In the genomic region with DNA sequence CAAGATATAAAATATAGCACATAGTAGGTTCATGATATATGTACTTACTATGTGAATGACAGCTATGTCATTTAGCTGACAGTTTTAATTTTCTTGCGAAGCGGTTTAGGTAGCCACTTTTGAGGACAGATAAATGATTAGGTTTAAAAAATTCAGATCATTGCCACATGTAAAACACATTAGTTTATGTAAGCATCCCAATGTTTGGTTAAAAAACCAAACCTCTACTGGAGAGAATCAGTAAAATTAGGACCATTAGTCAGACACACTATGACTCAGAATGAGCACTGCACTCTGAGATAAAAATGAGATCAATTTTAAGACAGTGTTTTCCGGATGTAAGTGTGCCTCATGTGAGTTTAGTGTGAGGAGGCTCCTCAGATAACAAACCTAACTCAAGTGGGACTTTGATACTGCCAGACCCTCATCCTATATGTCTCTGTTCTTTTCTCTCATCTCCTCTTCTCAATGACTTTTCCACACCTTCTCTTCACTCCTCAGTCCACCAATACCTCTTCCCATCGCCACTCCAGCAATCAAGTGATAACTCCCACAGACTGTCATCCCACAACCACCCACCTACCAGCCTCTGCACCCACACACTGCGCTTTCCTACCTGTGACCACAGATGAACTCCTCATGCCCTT, we compare ENCODE assay signal across 11 cellular contexts. TPM values are rescaled to one million over a fixed set of nuclear protein-coding genes. Genes with fewer than 3 reads are reported as not detected.
A peak's percentile ranks its signal among the peaks of the same experiment; 100 is the strongest.
DNase-seq lines count a peak whose midpoint lies in the region; ATAC-seq and TF ChIP-seq lines count a peak whose summit lies in the region.
"Had no signal": no experiment of that assay in that cellular context is flagged by ENCODE, and none has a peak within 500 bp of the region (broad histone marks: within the 10 kb centered on the region; RNA-seq: fewer than 3 reads in every experiment).

No MANE protein-coding gene starts in this region.

- peaks cover 8% of the 10 kb centered on the region for H3K27me3 Mint-ChIP-seq in HFFc6 (ENCODE audit: insufficient read depth)
- H3K27me3 Mint-ChIP-seq in activated T-helper 2 cell treated with anti-CD3 and anti-CD28 coated beads, Interferon-gamma antibody, Interleukin-2, Interleukin-4, amounts not matched to agents 10 μg/mL and 5 μg/mL and 100 μg/mL, durations not matched to agents 14 hours and 24 hours and 36 hours (ENCODE audit: low read depth): peaks cover 22% of the 10 kb centered on the region

- TF ChIP-seq CTCF in HFFc6 (IDR thresholded peaks at IDR 0.05): no peak
- TF ChIP-seq CTCF in GM13977 (IDR thresholded peaks at IDR 0.05; ENCODE audit: extremely low read depth, insufficient read depth, missing control alignments): no peak

- H3K9me3 Mint-ChIP-seq in HFFc6: no peaks in the 10 kb centered on the region
- no peaks in the 10 kb centered on the region for H3K9me3 Mint-ChIP-seq in activated T-helper 2 cell treated with anti-CD3 and anti-CD28 coated beads, Interferon-gamma antibody, Interleukin-2, Interleukin-4, amounts not matched to agents 10 μg/mL and 5 μg/mL and 100 μg/mL, durations not matched to agents 14 hours and 24 hours and 36 hours

- no peak for ATAC-seq in Right ventricle myocardium superior (ENCODE audit: poor library complexity)

- peak overlapping the region; percentile 57 for H3K27ac Mint-ChIP-seq in HFFc6
- peak overlapping the region; percentile 16 for H3K27ac Mint-ChIP-seq in activated T-helper 2 cell treated with anti-CD3 and anti-CD28 coated beads, Interferon-gamma antibody, Interleukin-2, Interleukin-4, amounts not matched to agents 10 μg/mL and 5 μg/mL and 100 μg/mL, durations not matched to agents 14 hours and 24 hours and 36 hours

- no peaks in the 10 kb centered on the region for H3K36me3 Mint-ChIP-seq in HFFc6 (ENCODE audit: low read depth)
- H3K36me3 Mint-ChIP-seq in activated T-helper 2 cell treated with anti-CD3 and anti-CD28 coated beads, Interferon-gamma antibody, Interleukin-2, Interleukin-4, amounts not matched to agents 10 μg/mL and 5 μg/mL and 100 μg/mL, durations not matched to agents 14 hours and 24 hours and 36 hours (ENCODE audit: low read depth): no peaks in the 10 kb centered on the region

- in situ Hi-C loops in GM13977 (cut with MboI; ENCODE audit: low pct_unique_long_range_greater_than_20kb, low sequenced_read_pairs, unreplicated experiment): no loop called here

- DNase-seq in GM03348 (ENCODE audit: low spot score) (peak; percentile 69), HFFc6 (peak; percentile 78), kidney tubule cell (ENCODE audit: low spot score) (peak; percentile 48), GM19238 (ENCODE audit: insufficient read length, low spot score) (no peak), NCI-H1694 (lab: John Stamatoyannopoulos, UW) (no peak), GM13977 (ENCODE audit: low spot score) (no peak), Right ventricle myocardium superior (no peak)
- DNase-seq in activated T-helper 2 cell treated with anti-CD3 and anti-CD28 coated beads, Interferon-gamma antibody, Interleukin-2, Interleukin-4, amounts not matched to agents 10 μg/mL and 5 μg/mL and 100 μg/mL, durations not matched to agents 14 hours and 24 hours and 36 hours (ENCODE audit: low spot score): no peak
- DNase-seq: cortex of kidney, testis had no signal

- peaks cover 67% of the 10 kb centered on the region for H3K4me1 Mint-ChIP-seq in HFFc6 (ENCODE audit: low read depth)
- peaks cover 25% of the 10 kb centered on the region for H3K4me1 Mint-ChIP-seq in activated T-helper 2 cell treated with anti-CD3 and anti-CD28 coated beads, Interferon-gamma antibody, Interleukin-2, Interleukin-4, amounts not matched to agents 10 μg/mL and 5 μg/mL and 100 μg/mL, durations not matched to agents 14 hours and 24 hours and 36 hours (ENCODE audit: low read depth)

- intact Hi-C loops in activated T-helper 2 cell treated with anti-CD3 and anti-CD28 coated beads, Interferon-gamma antibody, Interleukin-2, Interleukin-4, amounts not matched to agents 10 μg/mL and 5 μg/mL and 100 μg/mL, durations not matched to agents 14 hours and 24 hours and 36 hours (cut with micrococcal nuclease): no loop called here
- intact Hi-C loops in Right ventricle myocardium superior (cut with DNase I): no loop called here

- H3K4me3 Mint-ChIP-seq in HFFc6: peak overlapping the region; percentile 3; the same call in 1 of the 2 replicates
- H3K4me3 Mint-ChIP-seq in activated T-helper 2 cell treated with anti-CD3 and anti-CD28 coated beads, Interferon-gamma antibody, Interleukin-2, Interleukin-4, amounts not matched to agents 10 μg/mL and 5 μg/mL and 100 μg/mL, durations not matched to agents 14 hours and 24 hours and 36 hours (ENCODE audit: low read depth): no peak overlapping the region

RNA-seq across cellular contexts. Expression of gene OR2AT4, which starts 6.8 kb away (rescaled TPM):
- not detected for total RNA-seq in HFFc6 (2021; fragmentation: NEBNext Ultra II Directional; extraction: Animal tissue kit (Norgen Biotek cat#: 25700))
- total RNA-seq in activated T-helper 2 cell treated with anti-CD3 and anti-CD28 coated beads, Interferon-gamma antibody, Interleukin-2, Interleukin-4, amounts not matched to agents 10 μg/mL and 5 μg/mL and 100 μg/mL, durations not matched to agents 14 hours and 24 hours and 36 hours: not detected in 2 replicates
- total RNA-seq in Right ventricle myocardium superior: not detected
- total RNA-seq: NCI-H460 had no signal

RNA-seq across cellular contexts. Expression of gene SLCO2B1, which starts 47.4 kb away (rescaled TPM):
- total RNA-seq in HFFc6 (2021; fragmentation: NEBNext Ultra II Directional; extraction: Animal tissue kit (Norgen Biotek cat#: 25700)): not detected
- not detected in 2 replicates for total RNA-seq in activated T-helper 2 cell treated with anti-CD3 and anti-CD28 coated beads, Interferon-gamma antibody, Interleukin-2, Interleukin-4, amounts not matched to agents 10 μg/mL and 5 μg/mL and 100 μg/mL, durations not matched to agents 14 hours and 24 hours and 36 hours
- total RNA-seq in Right ventricle myocardium superior: 28.2 TPM

Comparison
In these comparisons a context has a peak if more than half of its experiments do, and no peak if none do; other contexts are left out.
1. DNase-seq: peak in GM03348 (single experiment), HFFc6 (single experiment) and kidney tubule cell (single experiment); none in activated T-helper 2 cell treated with anti-CD3 and anti-CD28 coated beads, Interferon-gamma antibody, Interleukin-2, Interleukin-4, amounts not matched to agents 10 μg/mL and 5 μg/mL and 100 μg/mL, durations not matched to agents 14 hours and 24 hours and 36 hours (single experiment), GM19238 (single experiment), NCI-H1694 (single experiment), GM13977 (single experiment) and Right ventricle myocardium superior (single experiment).
2. RNA of gene SLCO2B1, which starts 47.4 kb away (total RNA-seq): 28.2 TPM in Right ventricle myocardium superior (single experiment); not detected in HFFc6 and not detected in activated T-helper 2 cell treated with anti-CD3 and anti-CD28 coated beads, Interferon-gamma antibody, Interleukin-2, Interleukin-4, amounts not matched to agents 10 μg/mL and 5 μg/mL and 100 μg/mL, durations not matched to agents 14 hours and 24 hours and 36 hours; every median in the first group is over 10 times any median in the second.